Comparison of ENCODE assay signal across 10 cellular contexts in genomic region chr5:15500326-15500958, GRCh38. TPM values are rescaled to one million over a fixed set of nuclear protein-coding genes. Genes with fewer than 3 reads are reported as not detected.
DNase-seq lines count a peak whose midpoint lies in the region; ATAC-seq, FAIRE-seq and TF ChIP-seq lines count a peak whose summit lies in the region.
"Had no signal": no experiment of that assay in that cellular context is flagged by ENCODE, and none has a peak within 500 bp of the region (broad histone marks: within the 10 kb centered on the region; RNA-seq: fewer than 3 reads in every experiment).

No MANE protein-coding gene starts in this region.

- no peak for FAIRE-seq in bronchial epithelial cell (lab: Jason Lieb, UNC)

- TF ChIP-seq CTCF in bronchial epithelial cell (IDR thresholded peaks at IDR 0.05; ENCODE audit: insufficient read depth, low read length, severe bottlenecking) (no peak), kidney epithelial cell (IDR thresholded peaks at IDR 0.05; ENCODE audit: insufficient read depth, low read length, poor library complexity, severe bottlenecking) (no peak)

- no peak for ATAC-seq in GM18511 (IDR thresholded peaks at IDR 0.05; ENCODE audit: unreplicated experiment)

- peak overlapping the region in 4 of 5 donors; percentile 56 to 78 (median 68) for H3K9ac ChIP-seq in subcutaneous abdominal adipose tissue (ENCODE audit: low read length in 5 of 5)

- no peaks in the 10 kb centered on the region for H3K36me3 ChIP-seq in bronchial epithelial cell (ENCODE audit: control insufficient read depth, insufficient read depth, low read length)
- H3K36me3 ChIP-seq in kidney epithelial cell (ENCODE audit: control insufficient read depth, insufficient read depth, low read length), result no peaks in the 10 kb centered on the region
- no peaks in the 10 kb centered on the region for H3K36me3 ChIP-seq in subcutaneous abdominal adipose tissue (ENCODE audit: control insufficient read depth in 5 of 5, insufficient read depth in 5 of 5, low read length in 5 of 5)

- H3K4me3 ChIP-seq in bronchial epithelial cell (ENCODE audit: low read depth, low read length) (peak overlapping the region; percentile 57), kidney epithelial cell (ENCODE audit: low read depth, low read length) (peak overlapping the region; percentile 93), subcutaneous abdominal adipose tissue (ENCODE audit: low read depth in 1 of 5, low read length in 5 of 5) (peak overlapping the region; percentile 84 to 92 (median 88))

- peak overlapping the region; percentile 87 for H3K27ac ChIP-seq in subcutaneous abdominal adipose tissue (ENCODE audit: low read depth, low read length)
- H3K27ac ChIP-seq: 22Rv1 had no signal

- H3K9me3 ChIP-seq in subcutaneous abdominal adipose tissue (ENCODE audit: control insufficient read depth in 5 of 5, low read length in 5 of 5), result no peaks in the 10 kb centered on the region

- peak; percentile 83 for DNase-seq in DMS 273 (lab: John Stamatoyannopoulos, UW; ENCODE audit: unreplicated experiment)
- no peak for DNase-seq in DMS 273 treated with DMSO at 0.1 percent for 48 hours (lab: John Stamatoyannopoulos, UW)
- peak; percentile 7 for DNase-seq in bronchial epithelial cell (ENCODE audit: low read depth)
- no peak for DNase-seq in kidney epithelial cell (ENCODE audit: low read depth)
- no peak for DNase-seq in stimulated activated CD4-positive, alpha-beta T cell treated with anti-CD3 and anti-CD28 coated beads, Interleukin-15, amount 100 ng/mL, for 24 hours
- DNase-seq in pons (ENCODE audit: low spot score), result no peak

- no peaks in the 10 kb centered on the region for H3K27me3 ChIP-seq in bronchial epithelial cell (ENCODE audit: control insufficient read depth, insufficient read depth, low read length)
- H3K27me3 ChIP-seq in kidney epithelial cell (ENCODE audit: control insufficient read depth, insufficient read depth, low read length), result no peaks in the 10 kb centered on the region
- H3K27me3 ChIP-seq in subcutaneous abdominal adipose tissue (ENCODE audit: control insufficient read depth in 5 of 5, insufficient read depth in 4 of 5, low read length in 5 of 5), result no peaks in the 10 kb centered on the region

- H3K4me1 ChIP-seq in subcutaneous abdominal adipose tissue (ENCODE audit: control insufficient read depth in 5 of 5, insufficient read depth in 5 of 5, low read length in 5 of 5), result peaks cover 0 to 36% (median 30%) of the 10 kb centered on the region in 5 donors

RNA-seq across cellular contexts. Expression of gene FBXL7, which starts 0.5 kb away (rescaled TPM):
- total RNA-seq in bronchial epithelial cell (0.26 and 0.51 TPM in 2 replicates), kidney epithelial cell (4.4 and 5.8 TPM in 2 replicates)
- total RNA-seq: T-helper 1 cell treated with Interleukin-12 subunit alpha and Interleukin-12 subunit beta and Interleukin-4 antibody, amounts not matched to agents 30 ng/mL and 1 ng/mL, for 36 hours had no signal

Comparison
In these comparisons a context has a peak if more than half of its experiments do, and no peak if none do; other contexts are left out.
1. DNase-seq: peak in DMS 273 (single experiment) and bronchial epithelial cell (single experiment); none in DMS 273 treated with DMSO at 0.1 percent for 48 hours (single experiment), kidney epithelial cell (single experiment), stimulated activated CD4-positive, alpha-beta T cell treated with anti-CD3 and anti-CD28 coated beads, Interleukin-15, amount 100 ng/mL, for 24 hours (single experiment) and pons (single experiment).
2. Peak in every context shown above with its lines, with median percentiles within 50 percentile points of each other: H3K4me3 ChIP-seq.